Comparison of ENCODE assay signal across 28 cellular contexts in the genomic region with DNA sequence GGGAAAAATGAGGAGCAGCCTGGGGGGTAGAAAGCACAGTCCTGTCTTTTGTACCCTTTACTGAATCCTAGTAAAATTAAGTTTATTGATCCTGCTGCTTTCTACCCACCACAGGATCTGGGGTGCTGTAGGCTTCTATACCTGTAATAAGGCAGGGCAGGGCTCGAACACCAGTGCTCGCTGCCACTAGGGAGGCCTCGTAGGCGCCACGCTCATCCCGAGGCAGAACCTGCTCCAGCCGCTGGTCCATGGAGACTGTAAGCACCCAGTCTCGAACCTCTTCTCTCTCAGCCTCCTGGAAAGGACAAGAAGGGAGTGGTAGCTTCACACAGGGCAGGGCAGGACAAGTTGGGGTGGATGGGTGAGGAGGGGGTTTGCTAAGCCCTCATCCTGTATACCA. TPM values are rescaled to one million over a fixed set of nuclear protein-coding genes. Genes with fewer than 3 reads are reported as not detected.
DNase-seq lines count a peak whose midpoint lies in the region; ATAC-seq and TF ChIP-seq lines count a peak whose summit lies in the region.
"Had no signal": no experiment of that assay in that cellular context is flagged by ENCODE, and none has a peak within 500 bp of the region (broad histone marks: within the 10 kb centered on the region; RNA-seq: fewer than 3 reads in every experiment).

No MANE protein-coding gene starts in this region.

- H3K9me3 ChIP-seq in colonic mucosa (no peaks in the 10 kb centered on the region), thymus (ENCODE audit: control insufficient read depth) (peaks cover 1% of the 10 kb centered on the region)
- H3K9me3 ChIP-seq: adrenal gland, vagina had no signal

- H3K4me3 Mint-ChIP-seq in memory B cell: no peak overlapping the region
- H3K4me3 Mint-ChIP-seq: activated CD4-positive, alpha-beta T cell treated with anti-CD3 and anti-CD28 coated beads, Interleukin-2, amount 10 ng/mL, durations not matched to agents 7 days and 5 days; brain; H9; stimulated activated naive B cell treated with anti-CD40 and anti-IgM and Interleukin-4, amounts not matched to agents 10 μg/mL and 1 μg/mL and 100 μg/mL, for 72 hours; WTC11 had no signal

- peaks cover 32% of the 10 kb centered on the region for H3K36me3 Mint-ChIP-seq in memory B cell

- no peaks in the 10 kb centered on the region for H3K27me3 ChIP-seq in colonic mucosa
- no peaks in the 10 kb centered on the region for H3K27me3 ChIP-seq in thymus (ENCODE audit: control insufficient read depth, insufficient read depth)
- H3K27me3 ChIP-seq: adrenal gland, vagina had no signal

- no peak for DNase-seq in colonic mucosa
- DNase-seq in memory B cell (ENCODE audit: low spot score in 2 of 2): no peak
- DNase-seq in NCI-H1092 treated with DMSO at 0.1 percent for 48 hours (lab: John Stamatoyannopoulos, UW): no peak
- DNase-seq in dermis blood vessel endothelial cell: no peak
- DNase-seq: activated CD4-positive, alpha-beta T cell treated with anti-CD3 and anti-CD28 coated beads, Interleukin-2, amount 10 ng/mL, durations not matched to agents 7 days and 5 days; activated naive CD4-positive, alpha-beta T cell; activated T-cell treated with anti-CD3 and anti-CD28 coated beads, Interleukin-2, amount 50 U/mL, for 48 hours; adrenal gland; C1 segment of cervical spinal cord; DMS79 treated with DMSO at 0.1 percent for 48 hours; effector CD4-positive, alpha-beta T cell; GF-D8; H9; NCI-H1105 treated with DMSO at 0.1 percent for 48 hours; NCI-H2029; NCI-H526 treated with DMSO at 0.1 percent for 48 hours; stimulated activated CD4-positive, alpha-beta T cell treated with anti-CD3 and anti-CD28 coated beads, Interleukin-15, amount 100 ng/mL, for 24 hours; stimulated activated naive B cell treated with anti-CD40 and anti-IgM and Interleukin-4, amounts not matched to agents 10 μg/mL and 1 μg/mL and 100 μg/mL, for 72 hours; T1000 had no signal

- intact Hi-C loops in colonic mucosa (cut with DNase I): no loop called here

- H3K9me3 Mint-ChIP-seq in memory B cell: no peaks in the 10 kb centered on the region
- H3K9me3 Mint-ChIP-seq: activated CD4-positive, alpha-beta T cell treated with anti-CD3 and anti-CD28 coated beads, Interleukin-2, amount 10 ng/mL, durations not matched to agents 7 days and 5 days; brain; H9; stimulated activated naive B cell treated with anti-CD40 and anti-IgM and Interleukin-4, amounts not matched to agents 10 μg/mL and 1 μg/mL and 100 μg/mL, for 72 hours; WTC11 had no signal

- H3K4me1 ChIP-seq in colonic mucosa: no peaks in the 10 kb centered on the region
- no peaks in the 10 kb centered on the region for H3K4me1 ChIP-seq in thymus (ENCODE audit: control insufficient read depth, insufficient read depth, low read length)
- H3K4me1 ChIP-seq: adrenal gland had no signal

- peak overlapping the region; percentile 7 for H3K27ac Mint-ChIP-seq in memory B cell

- H3K36me3 ChIP-seq in colonic mucosa (peaks cover under 1% of the 10 kb centered on the region), thymus (ENCODE audit: control insufficient read depth, insufficient read depth) (peaks cover 44% of the 10 kb centered on the region)

- peak overlapping the region in 1 of 2 donors; percentile 48 for H3K9ac ChIP-seq in colonic mucosa (ENCODE audit: low read depth in 2 of 2, low read length in 2 of 2)

- no peak overlapping the region for H3K4me3 ChIP-seq in colonic mucosa
- no peak overlapping the region for H3K4me3 ChIP-seq in thymus (ENCODE audit: low read length)
- H3K4me3 ChIP-seq: adrenal gland, lung, vagina had no signal

- H3K4me1 Mint-ChIP-seq in memory B cell: peaks cover 5% of the 10 kb centered on the region
- H3K4me1 Mint-ChIP-seq: brain had no signal

- no peaks in the 10 kb centered on the region for H3K27me3 Mint-ChIP-seq in memory B cell
- H3K27me3 Mint-ChIP-seq: activated CD4-positive, alpha-beta T cell treated with anti-CD3 and anti-CD28 coated beads, Interleukin-2, amount 10 ng/mL, durations not matched to agents 7 days and 5 days; brain; stimulated activated naive B cell treated with anti-CD40 and anti-IgM and Interleukin-4, amounts not matched to agents 10 μg/mL and 1 μg/mL and 100 μg/mL, for 72 hours had no signal

- 97% methylated on average over 8 of the region's 8 CpGs for WGBS in thymus

- no peak for TF ChIP-seq CTCF in colonic mucosa (IDR thresholded peaks at IDR 0.05)

- H3K27ac ChIP-seq in colonic mucosa (peak overlapping the region; percentile 91), thymus (ENCODE audit: low read depth) (peak overlapping the region; percentile 11)
- H3K27ac ChIP-seq: adrenal gland, vagina had no signal

- ATAC-seq in memory B cell (ENCODE audit: low read depth): no peak
- ATAC-seq in GM19467 (IDR thresholded peaks at IDR 0.05; ENCODE audit: unreplicated experiment): no peak
- ATAC-seq: Panc1; stimulated activated naive B cell treated with anti-CD40 and anti-IgM and Interleukin-4, amounts not matched to agents 10 μg/mL and 1 μg/mL and 100 μg/mL, for 72 hours; WTC11 had no signal

RNA-seq across cellular contexts. Expression of gene KRTCAP3, which starts 3.0 kb away (rescaled TPM):
- total RNA-seq in colonic mucosa (100 to 1,000 TPM in 1 of 2 donors, 10 to 100 TPM in 1; 91.8 to 147 TPM), dermis blood vessel endothelial cell (0.47 and 0.51 TPM in 2 replicates)
- 13.9 TPM for polyA plus RNA-seq in thymus
- total RNA-seq: fibroblast of villous mesenchyme had no signal

RNA-seq across cellular contexts. Expression of gene NRBP1, which starts 16.7 kb away (rescaled TPM):
- 10 to 100 TPM; 69.6 to 87.7 TPM for total RNA-seq in colonic mucosa
- 56.4 TPM for polyA plus RNA-seq in thymus
- 122 and 132 TPM in 2 replicates for total RNA-seq in dermis blood vessel endothelial cell

RNA-seq across cellular contexts. Expression of gene PPM1G, which starts 35.8 kb away (rescaled TPM):
- total RNA-seq in colonic mucosa: 100 to 1,000 TPM in 1 of 2 donors, 10 to 100 TPM in 1; 63.0 to 119 TPM
- 50.4 TPM for polyA plus RNA-seq in thymus
- 109 and 164 TPM in 2 replicates for total RNA-seq in dermis blood vessel endothelial cell

RNA-seq across cellular contexts. Expression of gene IFT172, which starts 44.4 kb away (rescaled TPM):
- total RNA-seq in colonic mucosa (10 to 100 TPM; 34.7 to 52.6 TPM), dermis blood vessel endothelial cell (13.9 and 17.2 TPM in 2 replicates)
- 34.2 TPM for polyA plus RNA-seq in thymus

RNA-seq across cellular contexts. Expression of gene FNDC4, which starts 49.8 kb away (rescaled TPM):
- total RNA-seq in colonic mucosa: 1 to 10 TPM in 1 of 2 donors, under 1 TPM in 1; 0.64 to 1.1 TPM
- 4.3 TPM for polyA plus RNA-seq in thymus
- total RNA-seq in dermis blood vessel endothelial cell: 14.5 and 17.9 TPM in 2 replicates
- total RNA-seq: activated CD4-positive, alpha-beta T cell treated with anti-CD3 and anti-CD28 coated beads, Interleukin-2, amount 10 ng/mL, durations not matched to agents 7 days and 5 days; HT-29 had no signal

Comparison
In these comparisons a context has a peak if more than half of its experiments do, and no peak if none do; other contexts are left out.
1. RNA of gene KRTCAP3, which starts 3.0 kb away (total RNA-seq): 91.8 to 147 TPM in colonic mucosa; 0.47 to 0.51 TPM in dermis blood vessel endothelial cell; every median in the first group is over 10 times any median in the second.